Comparison of ENCODE assay signal across 1 cellular context in the genomic region with DNA sequence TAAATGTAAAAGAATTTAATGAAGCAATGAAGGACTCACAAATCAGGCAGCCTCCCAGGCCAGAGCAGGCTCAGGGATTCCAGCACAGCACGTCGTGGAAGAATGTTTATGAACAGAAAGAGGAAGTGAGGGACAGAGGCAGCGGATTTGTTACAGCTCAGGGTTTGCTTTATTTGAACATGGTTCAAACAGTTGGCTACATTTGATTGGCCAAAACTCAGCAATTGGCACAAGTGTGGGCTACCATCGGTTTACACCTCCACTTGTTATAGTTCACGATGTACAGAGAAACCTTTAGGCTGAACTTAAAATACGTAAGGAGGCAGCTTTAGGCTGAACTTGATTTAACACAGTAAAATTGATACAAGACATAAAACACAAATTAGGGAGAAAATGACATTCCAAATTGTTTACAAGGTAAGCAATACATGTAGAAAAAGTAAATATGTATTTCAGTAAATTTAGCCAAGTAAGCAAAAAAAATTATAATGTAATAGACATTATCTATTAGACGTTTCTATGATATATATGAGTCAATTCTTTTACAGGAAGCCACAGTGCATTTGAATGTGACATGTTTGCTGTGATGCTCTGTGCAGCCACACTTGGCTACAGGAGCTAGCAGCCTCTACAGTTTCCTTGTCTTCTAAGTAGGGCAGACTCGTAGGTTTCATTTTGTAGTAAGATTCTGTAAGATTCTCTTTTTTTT.
TF ChIP-seq lines count a peak whose summit lies in the region.

No MANE protein-coding gene starts in this region.

TF ChIP-seq in K562, 482 proteins besides CTCF, POLR2A, EP300 and RAD21 (continued from another document and continues in another):
- TF ChIP-seq MYBL2 (IDR thresholded peaks at IDR 0.05; ENCODE audit: low read depth) (peak; percentile 90), MYBL2 (CRISPR knock-in tag; IDR thresholded peaks at IDR 0.05; ENCODE audit: borderline replicate concordance) (no peak), PURB (CRISPR knock-in tag; IDR thresholded peaks at IDR 0.05; ENCODE audit: low read depth) (no peak), NFIC (IDR thresholded peaks at IDR 0.05) (no peak), NUFIP1 (IDR thresholded peaks at IDR 0.05; ENCODE audit: partially characterized antibody) (no peak), LCOR (CRISPR knock-in tag; IDR thresholded peaks at IDR 0.05) (no peak), CREM (IDR thresholded peaks at IDR 0.05; ENCODE audit: low read depth) (no peak), TSC22D4 (tag; IDR thresholded peaks at IDR 0.05) (no peak), NCOA2 (IDR thresholded peaks at IDR 0.05; ENCODE audit: partially characterized antibody in 2 of 2) (no peak), CSDE1 (IDR thresholded peaks at IDR 0.05) (no peak), ZNF280B (CRISPR knock-in tag; IDR thresholded peaks at IDR 0.05) (no peak), SMARCE1 (IDR thresholded peaks at IDR 0.05) (peak; percentile 45; the same call in 1 of the 2 replicates), HSF4 (CRISPR knock-in tag; IDR thresholded peaks at IDR 0.05; ENCODE audit: borderline replicate concordance) (no peak), PTRF (tag; IDR thresholded peaks at IDR 0.05) (no peak), ZNF140 (CRISPR knock-in tag; IDR thresholded peaks at IDR 0.05) (no peak), KLF16 (IDR thresholded peaks at IDR 0.05) (no peak), ZNF395 (CRISPR knock-in tag; IDR thresholded peaks at IDR 0.05) (peak; percentile 85), TAF7 (tag; IDR thresholded peaks at IDR 0.05) (no peak), ARID1B (IDR thresholded peaks at IDR 0.05) (peak; percentile 9; the same call in 1 of the 2 replicates), EZH2 (IDR thresholded peaks at IDR 0.05; ENCODE audit: borderline replicate concordance, low read depth, low read length) (no peak), ZNF347 (CRISPR knock-in tag; IDR thresholded peaks at IDR 0.05; ENCODE audit: low read depth) (no peak), ZC3H4 (CRISPR knock-in tag; IDR thresholded peaks at IDR 0.05; ENCODE audit: borderline replicate concordance) (no peak), MCM2 (IDR thresholded peaks at IDR 0.05; ENCODE audit: low read depth) (no peak), ZBTB7A (IDR thresholded peaks at IDR 0.05; ENCODE audit: borderline replicate concordance, control insufficient read depth, low read depth, low read length) (no peak), ZNF707 (CRISPR knock-in tag; conservative IDR thresholded peaks at IDR 0.05) (no peak), SRSF3 (IDR thresholded peaks at IDR 0.05; ENCODE audit: insufficient read depth, low read length) (no peak), ADNP (tag; IDR thresholded peaks at IDR 0.05) (peak; percentile 72; the same call in 1 of the 2 replicates), CC2D1A (IDR thresholded peaks at IDR 0.05) (peak; percentile 61; the same call in 1 of the 2 replicates), ZNF592 (IDR thresholded peaks at IDR 0.05) (peak; percentile 88), ELF2 (CRISPR knock-in tag; IDR thresholded peaks at IDR 0.05) (peak; percentile 45; the same call in 1 of the 2 replicates), CBX3 (IDR thresholded peaks at IDR 0.05; ENCODE audit: borderline replicate concordance in 1 of 2, low read length in 2 of 2) (peak in 1 of 2 experiments; percentile 60; a peak in 1 of 3 replicates), ATF1 (CRISPR knock-in tag; IDR thresholded peaks at IDR 0.05) (no peak), ATF1 (tag; IDR thresholded peaks at IDR 0.05) (no peak)
- TF ChIP-seq, protein P1, sequence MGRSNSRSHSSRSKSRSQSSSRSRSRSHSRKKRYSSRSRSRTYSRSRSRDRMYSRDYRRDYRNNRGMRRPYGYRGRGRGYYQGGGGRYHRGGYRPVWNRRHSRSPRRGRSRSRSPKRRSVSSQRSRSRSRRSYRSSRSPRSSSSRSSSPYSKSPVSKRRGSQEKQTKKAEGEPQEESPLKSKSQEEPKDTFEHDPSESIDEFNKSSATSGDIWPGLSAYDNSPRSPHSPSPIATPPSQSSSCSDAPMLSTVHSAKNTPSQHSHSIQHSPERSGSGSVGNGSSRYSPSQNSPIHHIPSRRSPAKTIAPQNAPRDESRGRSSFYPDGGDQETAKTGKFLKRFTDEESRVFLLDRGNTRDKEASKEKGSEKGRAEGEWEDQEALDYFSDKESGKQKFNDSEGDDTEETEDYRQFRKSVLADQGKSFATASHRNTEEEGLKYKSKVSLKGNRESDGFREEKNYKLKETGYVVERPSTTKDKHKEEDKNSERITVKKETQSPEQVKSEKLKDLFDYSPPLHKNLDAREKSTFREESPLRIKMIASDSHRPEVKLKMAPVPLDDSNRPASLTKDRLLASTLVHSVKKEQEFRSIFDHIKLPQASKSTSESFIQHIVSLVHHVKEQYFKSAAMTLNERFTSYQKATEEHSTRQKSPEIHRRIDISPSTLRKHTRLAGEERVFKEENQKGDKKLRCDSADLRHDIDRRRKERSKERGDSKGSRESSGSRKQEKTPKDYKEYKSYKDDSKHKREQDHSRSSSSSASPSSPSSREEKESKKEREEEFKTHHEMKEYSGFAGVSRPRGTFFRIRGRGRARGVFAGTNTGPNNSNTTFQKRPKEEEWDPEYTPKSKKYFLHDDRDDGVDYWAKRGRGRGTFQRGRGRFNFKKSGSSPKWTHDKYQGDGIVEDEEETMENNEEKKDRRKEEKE (IDR thresholded peaks at IDR 0.05; ENCODE audit: borderline replicate concordance in 1 of 2, control insufficient read depth in 1 of 2, low read depth in 2 of 2, low read length in 1 of 2) = no peak
- TF ChIP-seq, protein P2, sequence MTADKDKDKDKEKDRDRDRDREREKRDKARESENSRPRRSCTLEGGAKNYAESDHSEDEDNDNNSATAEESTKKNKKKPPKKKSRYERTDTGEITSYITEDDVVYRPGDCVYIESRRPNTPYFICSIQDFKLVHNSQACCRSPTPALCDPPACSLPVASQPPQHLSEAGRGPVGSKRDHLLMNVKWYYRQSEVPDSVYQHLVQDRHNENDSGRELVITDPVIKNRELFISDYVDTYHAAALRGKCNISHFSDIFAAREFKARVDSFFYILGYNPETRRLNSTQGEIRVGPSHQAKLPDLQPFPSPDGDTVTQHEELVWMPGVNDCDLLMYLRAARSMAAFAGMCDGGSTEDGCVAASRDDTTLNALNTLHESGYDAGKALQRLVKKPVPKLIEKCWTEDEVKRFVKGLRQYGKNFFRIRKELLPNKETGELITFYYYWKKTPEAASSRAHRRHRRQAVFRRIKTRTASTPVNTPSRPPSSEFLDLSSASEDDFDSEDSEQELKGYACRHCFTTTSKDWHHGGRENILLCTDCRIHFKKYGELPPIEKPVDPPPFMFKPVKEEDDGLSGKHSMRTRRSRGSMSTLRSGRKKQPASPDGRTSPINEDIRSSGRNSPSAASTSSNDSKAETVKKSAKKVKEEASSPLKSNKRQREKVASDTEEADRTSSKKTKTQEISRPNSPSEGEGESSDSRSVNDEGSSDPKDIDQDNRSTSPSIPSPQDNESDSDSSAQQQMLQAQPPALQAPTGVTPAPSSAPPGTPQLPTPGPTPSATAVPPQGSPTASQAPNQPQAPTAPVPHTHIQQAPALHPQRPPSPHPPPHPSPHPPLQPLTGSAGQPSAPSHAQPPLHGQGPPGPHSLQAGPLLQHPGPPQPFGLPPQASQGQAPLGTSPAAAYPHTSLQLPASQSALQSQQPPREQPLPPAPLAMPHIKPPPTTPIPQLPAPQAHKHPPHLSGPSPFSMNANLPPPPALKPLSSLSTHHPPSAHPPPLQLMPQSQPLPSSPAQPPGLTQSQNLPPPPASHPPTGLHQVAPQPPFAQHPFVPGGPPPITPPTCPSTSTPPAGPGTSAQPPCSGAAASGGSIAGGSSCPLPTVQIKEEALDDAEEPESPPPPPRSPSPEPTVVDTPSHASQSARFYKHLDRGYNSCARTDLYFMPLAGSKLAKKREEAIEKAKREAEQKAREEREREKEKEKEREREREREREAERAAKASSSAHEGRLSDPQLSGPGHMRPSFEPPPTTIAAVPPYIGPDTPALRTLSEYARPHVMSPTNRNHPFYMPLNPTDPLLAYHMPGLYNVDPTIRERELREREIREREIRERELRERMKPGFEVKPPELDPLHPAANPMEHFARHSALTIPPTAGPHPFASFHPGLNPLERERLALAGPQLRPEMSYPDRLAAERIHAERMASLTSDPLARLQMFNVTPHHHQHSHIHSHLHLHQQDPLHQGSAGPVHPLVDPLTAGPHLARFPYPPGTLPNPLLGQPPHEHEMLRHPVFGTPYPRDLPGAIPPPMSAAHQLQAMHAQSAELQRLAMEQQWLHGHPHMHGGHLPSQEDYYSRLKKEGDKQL (CRISPR knock-in tag; IDR thresholded peaks at IDR 0.05; ENCODE audit: borderline replicate concordance) = no peak
- TF ChIP-seq, protein P3, sequence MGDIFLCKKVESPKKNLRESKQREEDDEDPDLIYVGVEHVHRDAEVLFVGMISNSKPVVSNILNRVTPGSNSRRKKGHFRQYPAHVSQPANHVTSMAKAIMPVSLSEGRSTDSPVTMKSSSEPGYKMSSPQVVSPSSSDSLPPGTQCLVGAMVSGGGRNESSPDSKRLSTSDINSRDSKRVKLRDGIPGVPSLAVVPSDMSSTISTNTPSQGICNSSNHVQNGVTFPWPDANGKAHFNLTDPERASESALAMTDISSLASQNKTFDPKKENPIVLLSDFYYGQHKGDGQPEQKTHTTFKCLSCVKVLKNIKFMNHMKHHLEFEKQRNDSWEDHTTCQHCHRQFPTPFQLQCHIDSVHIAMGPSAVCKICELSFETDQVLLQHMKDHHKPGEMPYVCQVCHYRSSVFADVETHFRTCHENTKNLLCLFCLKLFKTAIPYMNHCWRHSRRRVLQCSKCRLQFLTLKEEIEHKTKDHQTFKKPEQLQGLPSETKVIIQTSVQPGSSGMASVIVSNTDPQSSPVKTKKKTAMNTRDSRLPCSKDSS (IDR thresholded peaks at IDR 0.05; ENCODE audit: low read depth, partially characterized antibody) = no peak
- TF ChIP-seq, protein P4, sequence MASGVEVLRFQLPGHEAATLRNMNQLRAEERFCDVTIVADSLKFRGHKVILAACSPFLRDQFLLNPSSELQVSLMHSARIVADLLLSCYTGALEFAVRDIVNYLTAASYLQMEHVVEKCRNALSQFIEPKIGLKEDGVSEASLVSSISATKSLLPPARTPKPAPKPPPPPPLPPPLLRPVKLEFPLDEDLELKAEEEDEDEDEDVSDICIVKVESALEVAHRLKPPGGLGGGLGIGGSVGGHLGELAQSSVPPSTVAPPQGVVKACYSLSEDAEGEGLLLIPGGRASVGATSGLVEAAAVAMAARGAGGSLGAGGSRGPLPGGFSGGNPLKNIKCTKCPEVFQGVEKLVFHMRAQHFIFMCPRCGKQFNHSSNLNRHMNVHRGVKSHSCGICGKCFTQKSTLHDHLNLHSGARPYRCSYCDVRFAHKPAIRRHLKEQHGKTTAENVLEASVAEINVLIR (CRISPR knock-in tag; IDR thresholded peaks at IDR 0.05) = no peak
- TF ChIP-seq, protein P5, sequence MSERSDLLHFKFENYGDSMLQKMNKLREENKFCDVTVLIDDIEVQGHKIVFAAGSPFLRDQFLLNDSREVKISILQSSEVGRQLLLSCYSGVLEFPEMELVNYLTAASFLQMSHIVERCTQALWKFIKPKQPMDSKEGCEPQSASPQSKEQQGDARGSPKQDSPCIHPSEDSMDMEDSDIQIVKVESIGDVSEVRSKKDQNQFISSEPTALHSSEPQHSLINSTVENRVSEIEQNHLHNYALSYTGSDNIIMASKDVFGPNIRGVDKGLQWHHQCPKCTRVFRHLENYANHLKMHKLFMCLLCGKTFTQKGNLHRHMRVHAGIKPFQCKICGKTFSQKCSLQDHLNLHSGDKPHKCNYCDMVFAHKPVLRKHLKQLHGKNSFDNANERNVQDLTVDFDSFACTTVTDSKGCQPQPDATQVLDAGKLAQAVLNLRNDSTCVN (CRISPR knock-in tag; IDR thresholded peaks at IDR 0.05) = no peak
